9 cellular contexts compared by ENCODE assay signal in the genomic region with DNA sequence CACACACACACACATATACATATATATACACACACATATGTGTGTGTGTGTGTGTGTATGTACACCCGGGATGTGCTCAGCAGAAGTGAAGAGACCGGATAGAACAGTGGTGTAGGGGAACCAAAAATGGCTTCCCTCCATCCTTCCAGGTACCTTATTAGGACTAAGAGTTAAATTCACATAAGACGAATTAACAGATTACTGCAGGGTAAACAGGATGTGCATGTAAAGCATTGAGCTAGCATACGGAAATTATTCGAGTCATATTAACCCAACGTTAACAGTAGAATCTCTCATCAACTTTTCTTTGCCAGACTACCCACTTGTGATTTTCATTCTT. TPM values are rescaled to one million over a fixed set of nuclear protein-coding genes. Genes with fewer than 3 reads are reported as not detected.
DNase-seq lines count a peak whose midpoint lies in the region; ATAC-seq and TF ChIP-seq lines count a peak whose summit lies in the region.
"Had no signal": no experiment of that assay in that cellular context is flagged by ENCODE, and none has a peak within 500 bp of the region (broad histone marks: within the 10 kb centered on the region; RNA-seq: fewer than 3 reads in every experiment).

No MANE protein-coding gene starts in this region.

- peak overlapping the region; percentile 87; the same call in 1 of the 2 replicates for H3K9ac ChIP-seq in KMS-11

- H3K4me2 ChIP-seq in KMS-11 = peak overlapping the region; percentile 95

- H3K36me3 ChIP-seq in KMS-11 (ENCODE audit: insufficient read depth) = peaks cover 17% of the 10 kb centered on the region; the same call in 1 of the 2 replicates
- peaks cover 24 to 30% of the 10 kb centered on the region in 2 donors for H3K36me3 ChIP-seq in muscle layer of duodenum (ENCODE audit: control insufficient read depth in 1 of 2, insufficient read depth in 2 of 2, low read length in 2 of 2)

- peak in 1 of 10 experiments; percentile 19 for DNase-seq in CD4-positive, alpha-beta T cell
- DNase-seq in chondrocyte (ENCODE audit: low spot score) (no peak), HCEC 1CT (no peak), DMS79 (lab: John Stamatoyannopoulos, UW) (no peak)
- no peak for DNase-seq in activated effector memory CD4-positive, alpha-beta T cell treated with anti-CD3 and anti-CD28 coated beads, Interleukin-2, amount 50 U/mL, for 16 hours
- DNase-seq: stimulated activated naive CD4-positive, alpha-beta T cell treated with Interleukin-2 at 50 U/mL for 16 hours had no signal

- peaks cover 37% of the 10 kb centered on the region for H3K36me3 Mint-ChIP-seq in CD4-positive, alpha-beta T cell (ENCODE audit: low read depth)
- H3K36me3 Mint-ChIP-seq in chondrocyte (ENCODE audit: low read depth) = peaks cover 8% of the 10 kb centered on the region

- H3K27me3 Mint-ChIP-seq in CD4-positive, alpha-beta T cell = no peaks in the 10 kb centered on the region
- no peaks in the 10 kb centered on the region for H3K27me3 Mint-ChIP-seq in chondrocyte (ENCODE audit: low read depth)

- H3K79me2 ChIP-seq in KMS-11 (ENCODE audit: insufficient read depth, low read depth) = peaks cover 64% of the 10 kb centered on the region

- H3K4me1 ChIP-seq in KMS-11 (ENCODE audit: low read depth, poor library complexity, severe bottlenecking) (peaks cover 22% of the 10 kb centered on the region), muscle layer of duodenum (ENCODE audit: control insufficient read depth in 1 of 2, insufficient read depth in 2 of 2, low read length in 2 of 2) (peaks cover 5 to 18% of the 10 kb centered on the region in 2 donors)

- CTCF ChIA-PET in CD4-positive, alpha-beta T cell (lab: Charles Lee) = interaction anchor here (1.4 kb wide), 1 partner anchor 75 kb away, joined by 6 read pairs; the partner anchor contains the start of gene RTF2

- H3K9me3 ChIP-seq in CD4-positive, alpha-beta T cell (ENCODE audit: control insufficient read depth, low read length) = no peaks in the 10 kb centered on the region
- no peaks in the 10 kb centered on the region for H3K9me3 ChIP-seq in muscle layer of duodenum (ENCODE audit: control insufficient read depth in 1 of 2, low read length in 2 of 2)

- H2AFZ ChIP-seq in KMS-11 (ENCODE audit: low read depth) = peak overlapping the region; percentile 45; the same call in 1 of the 2 replicates

- intact Hi-C loops in CD4-positive, alpha-beta T cell (cut with DNase I, micrococcal nuclease) = loop anchor here (2.0 to 10.0 kb wide), 3 partner anchors 112 to 2002 kb away; partner anchors contain the start of gene RAE1 (in 1 of the 2)

- no peak for TF ChIP-seq CTCF in CD4-positive, alpha-beta T cell (IDR thresholded peaks at IDR 0.05)
- TF ChIP-seq CTCF in KMS-11 (conservative IDR thresholded peaks at IDR 0.05; ENCODE audit: low read depth, low read length) (no peak), chondrocyte (IDR thresholded peaks at IDR 0.05) (no peak)

- peak; percentile 47 for ATAC-seq in CD4-positive, alpha-beta T cell (ENCODE audit: poor library complexity)
- ATAC-seq in GM19467 (IDR thresholded peaks at IDR 0.05; ENCODE audit: unreplicated experiment) = no peak

- no peaks in the 10 kb centered on the region for H3K27me3 ChIP-seq in CD4-positive, alpha-beta T cell (ENCODE audit: control insufficient read depth, insufficient read depth, low read length)
- no peaks in the 10 kb centered on the region for H3K27me3 ChIP-seq in KMS-11 (ENCODE audit: insufficient read depth, low read depth)
- H3K27me3 ChIP-seq in muscle layer of duodenum (ENCODE audit: low read depth, low read length) = no peaks in the 10 kb centered on the region

- H3K27ac ChIP-seq in CD4-positive, alpha-beta T cell (ENCODE audit: low read depth, low read length) = peak overlapping the region; percentile 89
- H3K27ac ChIP-seq in KMS-11 = peak overlapping the region; percentile 86
- no peak overlapping the region for H3K27ac ChIP-seq in muscle layer of duodenum (ENCODE audit: low read length)

- no peaks in the 10 kb centered on the region for H4K20me1 ChIP-seq in KMS-11 (ENCODE audit: insufficient read depth)

- POLR2A ChIA-PET in CD4-positive, alpha-beta T cell (lab: Charles Lee) = interaction anchor here (0.6 to 3.1 kb wide), 14 partner anchors 15 to 1005 kb away, joined by 3 to 45 read pairs (median 4); partner anchors contain the start of genes CASS4, FAM210B and RTF2

- H3K4me3 ChIP-seq in KMS-11 (IDR thresholded peaks at IDR 0.05; ENCODE audit: insufficient read depth, low read depth, low read length) = no peak overlapping the region
- H3K4me3 ChIP-seq in muscle layer of duodenum (ENCODE audit: low read depth in 1 of 2, low read length in 2 of 2) = peak overlapping the region; percentile 95

- no peak overlapping the region for H3K4me3 Mint-ChIP-seq in CD4-positive, alpha-beta T cell
- no peak overlapping the region for H3K4me3 Mint-ChIP-seq in chondrocyte (ENCODE audit: unreplicated experiment)

- no peak overlapping the region for H3K27ac Mint-ChIP-seq in CD4-positive, alpha-beta T cell
- H3K27ac Mint-ChIP-seq in chondrocyte (ENCODE audit: unreplicated experiment) = peak overlapping the region; percentile 58

- H3K4me1 Mint-ChIP-seq in CD4-positive, alpha-beta T cell (ENCODE audit: low read depth) = peaks cover 28% of the 10 kb centered on the region
- peaks cover 12% of the 10 kb centered on the region for H3K4me1 Mint-ChIP-seq in chondrocyte (ENCODE audit: low read depth)

- no peaks in the 10 kb centered on the region for H3K9me3 Mint-ChIP-seq in CD4-positive, alpha-beta T cell
- no peaks in the 10 kb centered on the region for H3K9me3 Mint-ChIP-seq in chondrocyte (ENCODE audit: low read depth)

RNA-seq across cellular contexts. Expression of gene CSTF1, which starts 0.7 kb away (rescaled TPM):
- total RNA-seq in CD4-positive, alpha-beta T cell = 10 to 100 TPM; 20.7 to 21.8 TPM
- 23.7 to 33.1 TPM (median 26.0 TPM) in 3 replicates for total RNA-seq in chondrocyte

RNA-seq across cellular contexts. Expression of gene AURKA, which starts 1.1 kb away (rescaled TPM):
- under 1 TPM; 0.25 to 0.36 TPM for total RNA-seq in CD4-positive, alpha-beta T cell
- total RNA-seq in chondrocyte = 8.7 to 10.5 TPM (median 9.6 TPM) in 3 replicates

RNA-seq across cellular contexts. Expression of gene CASS4, which starts 19.0 kb away (rescaled TPM):
- 10 to 100 TPM; 37.0 to 39.8 TPM for total RNA-seq in CD4-positive, alpha-beta T cell
- total RNA-seq in chondrocyte = 0.10 to 0.39 TPM in 2 of 3 replicates, not detected in the other

RNA-seq across cellular contexts. Expression of gene FAM210B, which starts 34.3 kb away (rescaled TPM):
- total RNA-seq in CD4-positive, alpha-beta T cell = 10 to 100 TPM; 14.4 to 14.7 TPM
- 32.2 to 44.0 TPM (median 32.6 TPM) in 3 replicates for total RNA-seq in chondrocyte

Comparison
In these comparisons a context has a peak if more than half of its experiments do, and no peak if none do; other contexts are left out.
1. RNA of gene CASS4, which starts 19.0 kb away (total RNA-seq): 37.0 to 39.8 TPM in CD4-positive, alpha-beta T cell; 0.10 to 0.39 TPM in chondrocyte; every median in the first group is over 10 times any median in the second.